8 cellular contexts compared by ENCODE assay signal in genomic region chr10:93357680-93358079, GRCh38.
DNase-seq lines count a peak whose midpoint lies in the region; ATAC-seq, FAIRE-seq and TF ChIP-seq lines count a peak whose summit lies in the region.

No MANE protein-coding gene starts in this region.

- H3K9me3 ChIP-seq in astrocyte (ENCODE audit: insufficient read depth, low read depth, low read length) (no peaks in the 10 kb centered on the region), HepG2 (ENCODE audit: low read length) (no peaks in the 10 kb centered on the region)

- TF ChIP-seq EP300 in HepG2 (IDR thresholded peaks at IDR 0.05; ENCODE audit: low read depth in 2 of 2, low read length in 2 of 2) (no peak), HepG2 (CRISPR knock-in tag; IDR thresholded peaks at IDR 0.05; ENCODE audit: borderline replicate concordance) (no peak)

- H3K4me1 ChIP-seq in astrocyte (ENCODE audit: insufficient read depth, low read length) (no peaks in the 10 kb centered on the region), HepG2 (ENCODE audit: insufficient read depth, low read length) (no peaks in the 10 kb centered on the region)

- no peaks in the 10 kb centered on the region for H3K9me3 Mint-ChIP-seq in astrocyte (ENCODE audit: unreplicated experiment)

- H3K4me3 Mint-ChIP-seq in astrocyte (ENCODE audit: unreplicated experiment) = no peak overlapping the region

- in situ Hi-C loops in HepG2 (cut with HindIII; ENCODE audit: extremely low pct_ligation_motif_present, low pct_unique_long_range_greater_than_20kb) = loop anchor here (10.0 kb wide), 1 partner anchor 353 kb away; no protein-coding TSS in a partner anchor

- H3K27me3 ChIP-seq in astrocyte (ENCODE audit: insufficient read depth, low read length) (no peaks in the 10 kb centered on the region), HepG2 (ENCODE audit: control insufficient read depth in 1 of 2, insufficient read depth in 2 of 2, low read length in 2 of 2) (no peaks in the 10 kb centered on the region)

- no peak for TF ChIP-seq POLR2A in HepG2 (IDR thresholded peaks at IDR 0.05; ENCODE audit: insufficient read depth in 1 of 2, low read depth in 2 of 2, low read length in 2 of 2)

- H3K36me3 Mint-ChIP-seq in astrocyte (ENCODE audit: low read depth, unreplicated experiment) = peaks cover 28% of the 10 kb centered on the region

- no peak overlapping the region for H2AFZ ChIP-seq in astrocyte (ENCODE audit: low read depth, low read length)
- no peak overlapping the region for H2AFZ ChIP-seq in HepG2 (ENCODE audit: low read length)

- TF ChIP-seq RAD21 in HepG2 (CRISPR knock-in tag; IDR thresholded peaks at IDR 0.05) = 0 out of 2 replicates have a peak, but pooled peaks have one; percentile 16

- intact Hi-C loops in HepG2 (cut with micrococcal nuclease; ENCODE audit: unreplicated experiment) = loop anchor here (5.0 to 10.0 kb wide), 3 partner anchors 285 to 473 kb away; partner anchors contain the start of gene CYP26A1

- H3K36me3 ChIP-seq in astrocyte (ENCODE audit: insufficient read depth, low read length) = peaks cover 86% of the 10 kb centered on the region
- no peaks in the 10 kb centered on the region for H3K36me3 ChIP-seq in HepG2 (replicated peaks in 1 of 2; ENCODE audit: control insufficient read depth in 1 of 2, insufficient read depth in 2 of 2, low read length in 2 of 2)

- no peaks in the 10 kb centered on the region for H3K27me3 Mint-ChIP-seq in astrocyte (ENCODE audit: low read depth, unreplicated experiment)

- no peak for DNase-seq in AG09319 (ENCODE audit: extremely low read depth, low read depth)
- peak; percentile 56 for DNase-seq in GM12865 (ENCODE audit: low read depth)
- DNase-seq in NCI-H2196 treated with DMSO at 0.1 percent for 48 hours (lab: John Stamatoyannopoulos, UW; ENCODE audit: unreplicated experiment) = peak; percentile 15
- DNase-seq in astrocyte (ENCODE audit: low read depth) = peak; percentile 13
- peak; percentile 43 for DNase-seq in HepG2 (ENCODE audit: low spot score)
- no peak for DNase-seq in amniotic stem cell (lab: John Stamatoyannopoulos, UW)
- no peak for DNase-seq in stimulated activated CD4-positive, alpha-beta T cell treated with anti-CD3 and anti-CD28 coated beads, Interleukin-1b, Interleukin-23, amount 100 ng/mL, for 48 hours

- H3K79me2 ChIP-seq in astrocyte (ENCODE audit: insufficient read depth, low read length) = peaks cover 7% of the 10 kb centered on the region
- H3K79me2 ChIP-seq in HepG2 (ENCODE audit: insufficient read depth, low read length) = no peaks in the 10 kb centered on the region

- H3K27ac ChIP-seq in astrocyte (ENCODE audit: low read depth, low read length) = no peak overlapping the region
- H3K27ac ChIP-seq in HepG2 (ENCODE audit: extremely low read length, insufficient read depth, low read length) = no peak overlapping the region

- H3K4me1 Mint-ChIP-seq in astrocyte (ENCODE audit: low read depth, unreplicated experiment) = peaks cover 2% of the 10 kb centered on the region

- WGBS in HepG2 (ENCODE audit: low lambda C conversion rate) = 5% methylated on average over 5 of the region's 5 CpGs

- no TSS peak for BruUV-seq in HepG2 (replicated peaks; lab: Mats Ljungman, UMichigan)

- TF ChIP-seq CTCF in AG09319 (IDR thresholded peaks at IDR 0.05; ENCODE audit: low read depth, low read length) (peak; percentile 49), GM12865 (IDR thresholded peaks at IDR 0.05; ENCODE audit: insufficient read depth, low read depth, low read length, missing control alignments) (peak; percentile 59), astrocyte (IDR thresholded peaks at IDR 0.05; ENCODE audit: insufficient read depth, low read depth, low read length) (peak; percentile 46), HepG2 (CRISPR knock-in tag; IDR thresholded peaks at IDR 0.05) (peak; percentile 67)

- peak; percentile 78 for ATAC-seq in HepG2
- ATAC-seq in GM21360 (IDR thresholded peaks at IDR 0.05; ENCODE audit: unreplicated experiment) = no peak

- no peak overlapping the region for H3K4me3 ChIP-seq in GM12865 (ENCODE audit: low read depth, low read length)
- no peak overlapping the region for H3K4me3 ChIP-seq in astrocyte (ENCODE audit: insufficient read depth, low read depth, low read length)
- no peak overlapping the region for H3K4me3 ChIP-seq in HepG2 (replicated peaks in 1 of 3; ENCODE audit: insufficient read depth in 1 of 3, low read depth in 2 of 3, low read length in 3 of 3)

- no peak overlapping the region for H3K27ac Mint-ChIP-seq in astrocyte (ENCODE audit: unreplicated experiment)

- H3K4me2 ChIP-seq in astrocyte (ENCODE audit: low read length) (no peak overlapping the region), HepG2 (ENCODE audit: low read depth, low read length) (no peak overlapping the region)

- POLR2A ChIA-PET in HepG2 (lab: Yijun Ruan, JAX) = no interaction called here

- H3K9ac ChIP-seq in astrocyte (ENCODE audit: low read length) = no peak overlapping the region
- H3K9ac ChIP-seq in HepG2 (ENCODE audit: insufficient read depth, low read depth, low read length) = no peak overlapping the region

- CTCF ChIA-PET in HepG2 (lab: Yijun Ruan, JAX; ENCODE audit: low intra/inter-chr PET ratio, low total read pairs) = no interaction called here

- peaks cover 21% of the 10 kb centered on the region for H4K20me1 ChIP-seq in astrocyte (ENCODE audit: insufficient read depth, low read length)
- H4K20me1 ChIP-seq in HepG2 (ENCODE audit: insufficient read depth, low read length) = no peaks in the 10 kb centered on the region

- FAIRE-seq in astrocyte (lab: Jason Lieb, UNC) (no peak), HepG2 (lab: Jason Lieb, UNC) (peak; percentile 83)

TF ChIP-seq in HepG2, 621 proteins besides CTCF, POLR2A, EP300 and RAD21:
- TF ChIP-seq SMC3 (IDR thresholded peaks at IDR 0.05; ENCODE audit: low read length) = peak; percentile 72
- no peak for TF ChIP-seq HINFP (CRISPR knock-in tag; IDR thresholded peaks at IDR 0.05; ENCODE audit: low read depth)
- TF ChIP-seq STAG1 (CRISPR knock-in tag; IDR thresholded peaks at IDR 0.05) = peak; percentile 77

Comparison
In these comparisons a context has a peak if more than half of its experiments do, and no peak if none do; other contexts are left out.
1. DNase-seq: peak in GM12865 (single experiment), NCI-H2196 treated with DMSO at 0.1 percent for 48 hours (single experiment), astrocyte (single experiment) and HepG2 (single experiment); none in AG09319 (single experiment), amniotic stem cell (single experiment) and stimulated activated CD4-positive, alpha-beta T cell treated with anti-CD3 and anti-CD28 coated beads, Interleukin-1b, Interleukin-23, amount 100 ng/mL, for 48 hours (single experiment).
2. Peak in every context shown above with its lines, with median percentiles within 50 percentile points of each other: CTCF ChIP-seq.